Comparison of ENCODE assay signal across 8 cellular contexts in the genomic region with DNA sequence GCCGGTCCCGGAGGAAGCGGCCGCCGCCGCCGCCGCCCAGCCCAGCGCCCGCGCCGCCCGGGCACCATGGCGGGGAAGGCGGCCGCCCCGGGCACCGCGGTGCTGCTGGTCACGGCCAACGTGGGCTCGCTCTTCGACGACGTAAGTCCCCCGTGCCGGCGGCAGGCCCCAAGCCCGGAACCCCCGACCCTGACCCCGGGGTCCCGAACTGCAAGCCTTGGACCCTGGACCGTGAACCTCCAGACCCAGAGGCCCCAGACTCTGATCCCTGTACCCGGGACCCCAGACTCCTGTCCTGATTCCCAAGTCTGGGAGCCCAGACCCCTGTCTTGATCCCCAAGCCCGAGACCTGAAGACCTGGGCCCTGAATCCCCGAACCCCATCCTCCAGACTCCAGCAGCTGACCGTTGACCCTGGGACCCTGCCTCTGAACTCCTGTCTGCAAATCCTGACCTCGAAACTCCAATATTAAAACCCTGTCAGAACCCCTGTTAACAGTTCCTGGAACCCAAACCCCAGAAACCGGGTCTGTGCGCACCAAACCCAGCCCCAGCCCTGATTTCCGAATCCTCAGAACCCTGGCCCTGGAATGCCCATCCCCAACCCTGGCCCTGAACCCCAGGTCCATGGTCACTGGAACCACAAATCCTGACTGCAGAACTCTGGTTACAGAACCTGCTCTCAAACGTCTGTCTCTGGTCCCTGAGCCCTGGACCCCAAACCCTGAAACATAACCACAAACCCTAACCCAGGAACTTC. TPM values are rescaled to one million over a fixed set of nuclear protein-coding genes. Genes with fewer than 3 reads are reported as not detected.
DNase-seq lines count a peak whose midpoint lies in the region; TF ChIP-seq lines count a peak whose summit lies in the region.

No MANE protein-coding gene starts in this region.

- peaks cover 36% of the 10 kb centered on the region for H3K79me2 ChIP-seq in ACC112 (ENCODE audit: control insufficient read depth, insufficient read depth, low read length, unreplicated experiment)

- H2AFZ ChIP-seq in ACC112 (ENCODE audit: low read length, unreplicated experiment) = peak overlapping the region; percentile 9

- H3K4me3 Mint-ChIP-seq in HFFc6 = peak overlapping the region; percentile 99

- peaks cover 39% of the 10 kb centered on the region for H3K4me1 ChIP-seq in ACC112 (ENCODE audit: control insufficient read depth, insufficient read depth, low read length, unreplicated experiment)
- H3K4me1 ChIP-seq in stomach = peaks cover 49 to 69% (median 61%) of the 10 kb centered on the region in 4 donors

- H3K9me3 Mint-ChIP-seq in HFFc6 = no peaks in the 10 kb centered on the region

- H3K27me3 ChIP-seq in ACC112 (ENCODE audit: insufficient read depth, low read length) = no peaks in the 10 kb centered on the region
- no peaks in the 10 kb centered on the region for H3K27me3 ChIP-seq in stomach

- intact Hi-C loops in stomach (cut with DNase I; ENCODE audit: low total_unique reads) = loop anchor here (10.0 kb wide), 1 partner anchor 73 kb away; no protein-coding TSS in a partner anchor

- WGBS in stomach, 5 donors = 4 to 7% (median 6%) methylated on average over 15 to 42 of the region's 42 CpGs

- peaks cover 2% of the 10 kb centered on the region; the same call in 1 of the 2 replicates for H3K27me3 Mint-ChIP-seq in HFFc6 (ENCODE audit: insufficient read depth)

- no peaks in the 10 kb centered on the region for H3K36me3 ChIP-seq in ACC112 (ENCODE audit: insufficient read depth, low read length)
- peaks cover 0 to 8% (median 0%) of the 10 kb centered on the region in 4 donors for H3K36me3 ChIP-seq in stomach

- H3K4me3 ChIP-seq in ACC112 (ENCODE audit: low read depth, low read length) (peak overlapping the region; percentile 90), astrocyte of the cerebellum (ENCODE audit: low read depth, low read length) (peak overlapping the region; percentile 55), stomach (peak overlapping the region; percentile 69 to 80 (median 74))

- TF ChIP-seq POLR2A in stomach (IDR thresholded peaks at IDR 0.05) = no peak

- no peaks in the 10 kb centered on the region for H3K9me3 ChIP-seq in stomach

- peaks cover 63% of the 10 kb centered on the region for H3K4me1 Mint-ChIP-seq in HFFc6 (ENCODE audit: low read depth)

- peak overlapping the region; percentile 83 for H3K27ac Mint-ChIP-seq in HFFc6

- DNase-seq in HFFc6 (no peak), astrocyte of the cerebellum (ENCODE audit: low read depth) (no peak), islet precursor cell (peak; percentile 46), stomach (peak; percentile 26), NCI-H526 treated with DMSO at 0.1 percent for 48 hours (lab: John Stamatoyannopoulos, UW) (no peak), GOT3 (lab: John Stamatoyannopoulos, UW) (no peak), GM03348 (ENCODE audit: low spot score) (no peak)

- TF ChIP-seq EP300 in stomach (IDR thresholded peaks at IDR 0.05) = no peak

- H3K27ac ChIP-seq in ACC112 (ENCODE audit: low read depth, low read length) (no peak overlapping the region), stomach (peak overlapping the region; percentile 80 to 96 (median 88))

- in situ Hi-C loops in astrocyte of the cerebellum (cut with HindIII; ENCODE audit: low sequenced_read_pairs) = no loop called here

- no peak for TF ChIP-seq CTCF in HFFc6 (IDR thresholded peaks at IDR 0.05)
- no peak for TF ChIP-seq CTCF in astrocyte of the cerebellum (IDR thresholded peaks at IDR 0.05; ENCODE audit: low read depth, low read length, missing control alignments)
- no peak for TF ChIP-seq CTCF in stomach (IDR thresholded peaks at IDR 0.05)

- H3K36me3 Mint-ChIP-seq in HFFc6 (ENCODE audit: low read depth) = peaks cover 12% of the 10 kb centered on the region

RNA-seq across cellular contexts. Expression of gene INPP5A, which starts 0.6 kb away (rescaled TPM):
- total RNA-seq in HFFc6 (2021; fragmentation: NEBNext Ultra II Directional; extraction: Animal tissue kit (Norgen Biotek cat#: 25700)) = 10 to 100 TPM; 58.9 to 64.6 (median 63.8) TPM
- total RNA-seq in stomach = 10 to 100 TPM; 30.4 to 72.3 (median 50.6) TPM
- 10 to 100 TPM; 17.2 to 22.1 (median 21.8) TPM for polyA plus RNA-seq in stomach

Comparison
In these comparisons a context has a peak if more than half of its experiments do, and no peak if none do; other contexts are left out.
1. DNase-seq: peak in islet precursor cell (single experiment) and stomach (single experiment); none in HFFc6 (single experiment), astrocyte of the cerebellum (single experiment), NCI-H526 treated with DMSO at 0.1 percent for 48 hours (single experiment), GOT3 (single experiment) and GM03348 (single experiment).
2. Peak in every context shown above with its lines, with median percentiles within 50 percentile points of each other: H3K4me3 ChIP-seq.